ENCODE assay signal across 9 cellular contexts in the genomic region with DNA sequence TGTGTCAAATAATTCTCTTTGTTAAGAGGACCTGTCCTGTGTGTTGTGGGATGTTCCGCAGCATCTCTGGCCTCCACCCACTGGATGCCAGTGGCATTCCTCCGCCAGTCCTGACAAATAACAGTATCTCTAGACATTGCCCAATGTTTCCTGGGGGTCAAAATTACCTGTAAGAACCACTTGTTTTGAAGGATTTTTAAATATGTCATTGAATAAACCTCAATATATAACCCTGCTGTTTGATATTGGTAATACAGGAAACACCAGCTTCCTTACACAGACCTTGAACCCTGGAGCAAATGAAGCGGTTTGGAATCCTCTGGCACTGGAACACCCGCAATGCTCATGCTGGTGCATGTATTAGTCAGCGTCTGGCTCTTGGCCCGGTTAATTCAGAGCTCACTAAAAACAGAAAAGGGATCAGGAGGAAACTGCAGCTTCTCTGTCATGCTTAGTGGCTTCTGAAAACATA.
A peak's percentile ranks its signal among the peaks of the same experiment; 100 is the strongest.
DNase-seq lines count a peak whose midpoint lies in the region; ATAC-seq and TF ChIP-seq lines count a peak whose summit lies in the region.
"Had no signal": no experiment of that assay in that cellular context is flagged by ENCODE, and none has a peak within 500 bp of the region (broad histone marks: within the 10 kb centered on the region; RNA-seq: fewer than 3 reads in every experiment).

No MANE protein-coding gene starts in this region.

- peaks cover 22% of the 10 kb centered on the region for H3K4me1 ChIP-seq in Loucy (ENCODE audit: insufficient read depth, low read length, poor library complexity, severe bottlenecking)
- peaks cover 0 to 10% (median 3%) of the 10 kb centered on the region in 4 donors for H3K4me1 ChIP-seq in transverse colon

- peak overlapping the region in 1 of 4 donors; percentile 9 for H3K27ac ChIP-seq in transverse colon
- H3K27ac ChIP-seq: cardiac muscle cell had no signal

- intact Hi-C loops in left colon (cut with DNase I, micrococcal nuclease) = no loop called here
- intact Hi-C loops in transverse colon (cut with DNase I; ENCODE audit: low total_unique reads) = no loop called here

- 51% methylated on average over 6 of the region's 6 CpGs; no CpG with 5 or more reads in 1 of the 2 donors for WGBS in transverse colon (ENCODE audit: low coverage in 1 of 2), 2 donors

- TF ChIP-seq POLR2A in transverse colon (IDR thresholded peaks at IDR 0.05) = no peak

- H3K4me3 ChIP-seq in AG10803 (ENCODE audit: low read length) (no peak overlapping the region), Loucy (ENCODE audit: low read length, poor library complexity, severe bottlenecking) (no peak overlapping the region), transverse colon (no peak overlapping the region)
- H3K4me3 ChIP-seq: cardiac muscle cell had no signal

- peak; percentile 87 for DNase-seq in AG10803 (ENCODE audit: low read depth)
- peak in 40 of 58 donors; percentile 1 to 56 (median 14) for DNase-seq in anterior cingulate cortex (lab: John Stamatoyannopoulos, UW)
- DNase-seq in left colon = peak; percentile 51 to 52
- peak; percentile 51 for DNase-seq in transverse colon
- DNase-seq in NCI-H510A (lab: John Stamatoyannopoulos, UW) = no peak

- no peaks in the 10 kb centered on the region for H4K20me1 ChIP-seq in Loucy (ENCODE audit: insufficient read depth, low read length, poor library complexity, severe bottlenecking)

- peak overlapping the region; percentile 16 for H3K4me2 ChIP-seq in Loucy (ENCODE audit: low read depth, low read length, poor library complexity, severe bottlenecking)

- no peaks in the 10 kb centered on the region for H3K36me3 ChIP-seq in Loucy (ENCODE audit: insufficient read depth, low read length)
- no peaks in the 10 kb centered on the region for H3K36me3 ChIP-seq in transverse colon
- H3K36me3 ChIP-seq: cardiac muscle cell had no signal

- TF ChIP-seq CTCF in AG10803 (conservative IDR thresholded peaks at IDR 0.05; ENCODE audit: low read length) (no peak), Loucy (conservative IDR thresholded peaks at IDR 0.05; ENCODE audit: low read length) (no peak), transverse colon (IDR thresholded peaks at IDR 0.05) (no peak)

- H3K79me2 ChIP-seq in Loucy (ENCODE audit: insufficient read depth, low read length) = peaks cover 8% of the 10 kb centered on the region; the same call in 1 of the 2 replicates

- no peaks in the 10 kb centered on the region for H3K9me2 ChIP-seq in Loucy (replicated peaks; ENCODE audit: low read depth, low read length)

- no peak for TF ChIP-seq EP300 in transverse colon (IDR thresholded peaks at IDR 0.05; ENCODE audit: low read depth)

- no peak overlapping the region for H3K9ac ChIP-seq in Loucy (ENCODE audit: low read depth, low read length, poor library complexity, severe bottlenecking)

- no peak overlapping the region for H2AFZ ChIP-seq in Loucy (ENCODE audit: low read length)

- no peaks in the 10 kb centered on the region for H3F3A ChIP-seq in Loucy (ENCODE audit: low read depth)

- H3K27me3 ChIP-seq in Loucy (ENCODE audit: insufficient read depth, low read length, poor library complexity, severe bottlenecking) (no peaks in the 10 kb centered on the region), transverse colon (no peaks in the 10 kb centered on the region)
- H3K27me3 ChIP-seq: cardiac muscle cell had no signal

- in situ Hi-C loops in transverse colon (cut with MboI; ENCODE audit: low pct_ligation_motif_present in 1 of 4, low pct_unique_long_range_greater_than_20kb in 1 of 4, low sequenced_read_pairs in 3 of 4) = no loop called here

- peak; percentile 85 for ATAC-seq in left colon
- no peak for ATAC-seq in GM21526 (IDR thresholded peaks at IDR 0.05; ENCODE audit: low FRiP score, unreplicated experiment)
- no peak for ATAC-seq in HG03025 (IDR thresholded peaks at IDR 0.05; ENCODE audit: low FRiP score, unreplicated experiment)

- no peaks in the 10 kb centered on the region for H3K9me3 ChIP-seq in Loucy (ENCODE audit: insufficient read depth, low read depth, low read length)
- no peaks in the 10 kb centered on the region for H3K9me3 ChIP-seq in transverse colon
